In genomic region chr20:45407067-45407745, GRCh38 we compare ENCODE assay signal across 8 cellular contexts. TPM values are rescaled to one million over a fixed set of nuclear protein-coding genes. Genes with fewer than 3 reads are reported as not detected.
DNase-seq lines count a peak whose midpoint lies in the region; ATAC-seq and TF ChIP-seq lines count a peak whose summit lies in the region.

No MANE protein-coding gene starts in this region.

- H3K4me1 Mint-ChIP-seq in activated CD4-positive, alpha-beta T cell treated with anti-CD3 and anti-CD28 coated beads for 36 hours: peaks cover 15% of the 10 kb centered on the region
- peaks cover 21% of the 10 kb centered on the region for H3K4me1 Mint-ChIP-seq in activated CD8-positive, alpha-beta T cell treated with anti-CD3 and anti-CD28 coated beads for 36 hours (ENCODE audit: low read depth)
- H3K4me1 Mint-ChIP-seq in naive B cell: peaks cover 30 to 35% (median 30%) of the 10 kb centered on the region in 3 donors

- H3K9me3 Mint-ChIP-seq in activated CD4-positive, alpha-beta T cell treated with anti-CD3 and anti-CD28 coated beads for 36 hours (ENCODE audit: low read depth): no peaks in the 10 kb centered on the region
- peaks cover 1% of the 10 kb centered on the region for H3K9me3 Mint-ChIP-seq in activated CD8-positive, alpha-beta T cell treated with anti-CD3 and anti-CD28 coated beads for 36 hours
- H3K9me3 Mint-ChIP-seq in naive B cell: peaks cover 0 to 3% (median 0%) of the 10 kb centered on the region in 7 donors

- peak; percentile 33 for ATAC-seq in activated CD4-positive, alpha-beta T cell treated with anti-CD3 and anti-CD28 coated beads for 36 hours
- no peak for ATAC-seq in activated CD8-positive, alpha-beta T cell treated with anti-CD3 and anti-CD28 coated beads for 36 hours
- ATAC-seq in naive B cell (ENCODE audit: low read depth in 2 of 2): no peak

- CTCF ChIA-PET in activated CD4-positive, alpha-beta T cell treated with anti-CD3 and anti-CD28 coated beads for 36 hours (lab: Charles Lee): interaction anchor here (0.6 to 2.4 kb wide), 7 partner anchors 9 to 419 kb away, joined by 3 to 13 read pairs (median 3); partner anchors contain the start of genes PIGT, SYS1 and WFDC10A
- CTCF ChIA-PET in activated CD8-positive, alpha-beta T cell treated with anti-CD3 and anti-CD28 coated beads for 36 hours (lab: Charles Lee): interaction anchor here (0.6 to 3.4 kb wide), 6 partner anchors 8 to 106 kb away, joined by 3 to 26 read pairs (median 10); partner anchors contain the start of genes PIGT and SYS1

- H3K27me3 Mint-ChIP-seq in activated CD4-positive, alpha-beta T cell treated with anti-CD3 and anti-CD28 coated beads for 36 hours: peaks cover 3% of the 10 kb centered on the region
- peaks cover 4% of the 10 kb centered on the region for H3K27me3 Mint-ChIP-seq in activated CD8-positive, alpha-beta T cell treated with anti-CD3 and anti-CD28 coated beads for 36 hours
- H3K27me3 Mint-ChIP-seq in naive B cell: peaks cover 0 to 12% (median 0%) of the 10 kb centered on the region in 3 donors

- peak; percentile 27 for DNase-seq in activated CD4-positive, alpha-beta T cell treated with anti-CD3 and anti-CD28 coated beads for 36 hours
- no peak for DNase-seq in activated CD4-positive, alpha-beta T cell treated with anti-CD3 and anti-CD28 coated beads, Interleukin-2, amount 50 U/mL, for 4 hours
- no peak for DNase-seq in activated CD8-positive, alpha-beta T cell treated with anti-CD3 and anti-CD28 coated beads for 36 hours
- DNase-seq in fibroblast of pulmonary artery (ENCODE audit: low read depth): peak; percentile 31
- DNase-seq in naive B cell: no peak
- no peak for DNase-seq in activated gamma-delta T cell treated with Interleukin-2 at 50 U/mL for 16 hours
- no peak for DNase-seq in COLO829 (ENCODE audit: low spot score)
- DNase-seq in H4 (ENCODE audit: low spot score): no peak

- intact Hi-C loops in activated CD4-positive, alpha-beta T cell treated with anti-CD3 and anti-CD28 coated beads for 36 hours (cut with DNase I, micrococcal nuclease): loop anchor here in 1 of 2 experiments (2.0 kb wide), 1 partner anchor 44 kb away; the partner anchor contains the start of gene SYS1
- intact Hi-C loops in activated CD8-positive, alpha-beta T cell treated with anti-CD3 and anti-CD28 coated beads for 36 hours (cut with micrococcal nuclease): no loop called here

- H3K4me3 Mint-ChIP-seq in activated CD4-positive, alpha-beta T cell treated with anti-CD3 and anti-CD28 coated beads for 36 hours: peak overlapping the region; percentile 73
- peak overlapping the region; percentile 67 for H3K4me3 Mint-ChIP-seq in activated CD8-positive, alpha-beta T cell treated with anti-CD3 and anti-CD28 coated beads for 36 hours
- peak overlapping the region; percentile 77 to 92 (median 86) for H3K4me3 Mint-ChIP-seq in naive B cell

- peaks cover 5% of the 10 kb centered on the region for H3K36me3 Mint-ChIP-seq in activated CD4-positive, alpha-beta T cell treated with anti-CD3 and anti-CD28 coated beads for 36 hours (ENCODE audit: low read depth)
- H3K36me3 Mint-ChIP-seq in activated CD8-positive, alpha-beta T cell treated with anti-CD3 and anti-CD28 coated beads for 36 hours (ENCODE audit: low read depth): peaks cover 5% of the 10 kb centered on the region
- H3K36me3 Mint-ChIP-seq in naive B cell: peaks cover 7 to 9% of the 10 kb centered on the region in 2 donors

- H3K4me3 ChIP-seq in fibroblast of pulmonary artery (replicated peaks; ENCODE audit: low read depth, low read length): peak overlapping the region; percentile 57

- TF ChIP-seq CTCF in activated CD8-positive, alpha-beta T cell treated with anti-CD3 and anti-CD28 coated beads for 36 hours (IDR thresholded peaks at IDR 0.05): no peak
- TF ChIP-seq CTCF in fibroblast of pulmonary artery (IDR thresholded peaks at IDR 0.05; ENCODE audit: low read length, missing control alignments): no peak

- POLR2A ChIA-PET in activated CD4-positive, alpha-beta T cell treated with anti-CD3 and anti-CD28 coated beads for 36 hours (lab: Charles Lee): interaction anchor here (0.6 to 1.0 kb wide), 4 partner anchors 10 to 428 kb away, joined by 3 to 8 read pairs (median 4); no protein-coding TSS in a partner anchor
- POLR2A ChIA-PET in activated CD8-positive, alpha-beta T cell treated with anti-CD3 and anti-CD28 coated beads for 36 hours (lab: Charles Lee): interaction anchor here (0.6 to 2.5 kb wide), 7 partner anchors 9 to 45 kb away, joined by 3 to 14 read pairs (median 3); partner anchors contain the start of genes PIGT and SYS1

- peak overlapping the region; percentile 39 for H3K27ac Mint-ChIP-seq in activated CD4-positive, alpha-beta T cell treated with anti-CD3 and anti-CD28 coated beads for 36 hours
- peak overlapping the region; percentile 63 for H3K27ac Mint-ChIP-seq in activated CD8-positive, alpha-beta T cell treated with anti-CD3 and anti-CD28 coated beads for 36 hours
- peak overlapping the region; percentile 51 to 91 (median 88) for H3K27ac Mint-ChIP-seq in naive B cell

RNA-seq across cellular contexts. Expression of gene DBNDD2, which starts 0.9 kb away (rescaled TPM):
- 10 to 100 TPM; 22.4 to 30.0 TPM for total RNA-seq in activated CD4-positive, alpha-beta T cell treated with anti-CD3 and anti-CD28 coated beads for 36 hours
- 10 to 100 TPM; 13.8 to 15.5 TPM for total RNA-seq in activated CD8-positive, alpha-beta T cell treated with anti-CD3 and anti-CD28 coated beads for 36 hours
- 1 to 10 TPM; 1.1 to 3.3 (median 2.1) TPM for polyA plus RNA-seq in naive B cell (ENCODE audit: low read depth in 6 of 6)
- total RNA-seq in H4 (2014; rRNA removed; shearing (Covaris generic)): 2.7 and 3.8 TPM in 2 replicates

RNA-seq across cellular contexts. Expression of gene PIGT, which starts 8.7 kb away (rescaled TPM):
- 10 to 100 TPM; 44.0 to 65.7 TPM for total RNA-seq in activated CD4-positive, alpha-beta T cell treated with anti-CD3 and anti-CD28 coated beads for 36 hours
- total RNA-seq in activated CD8-positive, alpha-beta T cell treated with anti-CD3 and anti-CD28 coated beads for 36 hours: 10 to 100 TPM; 43.7 to 47.7 TPM
- 100 to 1,000 TPM in 1 of 6 donors, 10 to 100 TPM in 5; 62.0 to 113 (median 77.9) TPM for polyA plus RNA-seq in naive B cell (ENCODE audit: low read depth in 6 of 6)
- 83.5 and 118 TPM in 2 replicates for total RNA-seq in H4 (2014; rRNA removed; shearing (Covaris generic))

RNA-seq across cellular contexts. Expression of gene TP53TG5, which starts 29.1 kb away (rescaled TPM):
- under 1 TPM; 0.40 to 0.80 TPM for total RNA-seq in activated CD4-positive, alpha-beta T cell treated with anti-CD3 and anti-CD28 coated beads for 36 hours
- total RNA-seq in activated CD8-positive, alpha-beta T cell treated with anti-CD3 and anti-CD28 coated beads for 36 hours: under 1 TPM in 1 of 2 experiments, not detected in 1; 0.29 TPM
- polyA plus RNA-seq in naive B cell (ENCODE audit: low read depth in 6 of 6): under 1 TPM in 4 of 6 donors, not detected in 2; 0.14 to 0.29 (median 0.21) TPM
- not detected in 2 replicates for total RNA-seq in H4 (2014; rRNA removed; shearing (Covaris generic))

RNA-seq across cellular contexts. Expression of gene SYS1, which starts 44.2 kb away (rescaled TPM):
- total RNA-seq in activated CD4-positive, alpha-beta T cell treated with anti-CD3 and anti-CD28 coated beads for 36 hours: 10 to 100 TPM; 16.1 to 26.1 TPM
- 10 to 100 TPM; 19.6 to 20.7 TPM for total RNA-seq in activated CD8-positive, alpha-beta T cell treated with anti-CD3 and anti-CD28 coated beads for 36 hours
- polyA plus RNA-seq in naive B cell (ENCODE audit: low read depth in 6 of 6): 10 to 100 TPM; 16.3 to 37.7 (median 36.1) TPM
- 15.4 and 20.8 TPM in 2 replicates for total RNA-seq in H4 (2014; rRNA removed; shearing (Covaris generic))

RNA-seq across cellular contexts. Expression of gene SDC4, which starts 59.0 kb away (rescaled TPM):
- total RNA-seq in activated CD4-positive, alpha-beta T cell treated with anti-CD3 and anti-CD28 coated beads for 36 hours: 10 to 100 TPM; 24.0 to 31.0 TPM
- total RNA-seq in activated CD8-positive, alpha-beta T cell treated with anti-CD3 and anti-CD28 coated beads for 36 hours: 10 to 100 TPM; 21.1 to 22.0 TPM
- polyA plus RNA-seq in naive B cell (ENCODE audit: low read depth in 6 of 6): not detected
- 88.3 and 88.4 TPM in 2 replicates for total RNA-seq in H4 (2014; rRNA removed; shearing (Covaris generic))

Comparison
In these comparisons a context has a peak if more than half of its experiments do, and no peak if none do; other contexts are left out.
1. DNase-seq: peak in activated CD4-positive, alpha-beta T cell treated with anti-CD3 and anti-CD28 coated beads for 36 hours (single experiment) and fibroblast of pulmonary artery (single experiment); none in activated CD4-positive, alpha-beta T cell treated with anti-CD3 and anti-CD28 coated beads, Interleukin-2, amount 50 U/mL, for 4 hours (0 of 2), activated CD8-positive, alpha-beta T cell treated with anti-CD3 and anti-CD28 coated beads for 36 hours (single experiment), naive B cell (single experiment), activated gamma-delta T cell treated with Interleukin-2 at 50 U/mL for 16 hours (single experiment), COLO829 (single experiment) and H4 (single experiment).
2. Peak in every context shown above with its lines, with median percentiles within 50 percentile points of each other: H3K27ac Mint-ChIP-seq and H3K4me3 Mint-ChIP-seq.